6 cellular contexts compared by ENCODE assay signal in genomic region chr6:29165571-29165970, GRCh38. TPM values are rescaled to one million over a fixed set of nuclear protein-coding genes. Genes with fewer than 3 reads are reported as not detected.
"Had no signal": no experiment of that assay in that cellular context is flagged by ENCODE, and none has a peak within 500 bp of the region (broad histone marks: within the 10 kb centered on the region; RNA-seq: fewer than 3 reads in every experiment).

No MANE protein-coding gene starts in this region.

RNA-seq across cellular contexts. Expression of gene OR2J2, which starts 5.1 kb away (rescaled TPM):
- total RNA-seq: HepG2, HT-29, HT1080, IMR-90, K562 had no signal
- polyA plus RNA-seq: IgD-negative memory B cell, IMR-90, K562 had no signal

RNA-seq across cellular contexts. Expression of gene OR2J3, which starts 57.7 kb away (rescaled TPM):
- total RNA-seq: HepG2, HT-29, HT1080, IMR-90 had no signal
- polyA plus RNA-seq: IgD-negative memory B cell, IMR-90 had no signal
